ENCODE assay signal across 17 cellular contexts in genomic region chr13:49466240-49466914, GRCh38.
"Had no signal": no experiment of that assay in that cellular context is flagged by ENCODE, and none has a peak within 500 bp of the region (broad histone marks: within the 10 kb centered on the region; RNA-seq: fewer than 3 reads in every experiment).

No MANE protein-coding gene starts in this region.

- H3K4me1 ChIP-seq: adrenal gland, colonic mucosa, left lung had no signal

- H3K27me3 ChIP-seq: adrenal gland, colonic mucosa, left lung, ovary, transverse colon had no signal

- H3K27ac Mint-ChIP-seq: activated CD4-positive, alpha-beta T cell treated with anti-CD3 and anti-CD28 coated beads, Interleukin-2, amount 10 ng/mL, durations not matched to agents 7 days and 5 days; stimulated activated naive B cell treated with anti-CD40 and anti-IgM and Interleukin-4, amounts not matched to agents 10 μg/mL and 1 μg/mL and 100 μg/mL, for 72 hours had no signal

- DNase-seq: activated CD4-positive, alpha-beta T cell treated with anti-CD3 and anti-CD28 coated beads, Interleukin-2, amount 10 ng/mL, durations not matched to agents 7 days and 5 days; activated CD4-positive, CD25-positive, alpha-beta regulatory T cell; activated CD8-positive, alpha-beta memory T cell treated with anti-CD3 and anti-CD28 coated beads for 24 hours; activated naive CD4-positive, alpha-beta T cell treated with anti-CD3 and anti-CD28 coated beads, Interleukin-2, amount 50 U/mL, for 16 hours; adrenal gland; caudate nucleus; colonic mucosa; effector CD4-positive, alpha-beta T cell; left lung; ovary; stimulated activated CD4-positive, alpha-beta T cell treated with anti-CD3 and anti-CD28 coated beads, Interleukin-1b, Interleukin-23, amount 100 ng/mL, for 48 hours; stimulated activated naive B cell treated with anti-CD40 and anti-IgM and Interleukin-4, amounts not matched to agents 10 μg/mL and 1 μg/mL and 100 μg/mL, for 72 hours; T-helper 1 cell; transverse colon had no signal

- H3K27me3 Mint-ChIP-seq: activated CD4-positive, alpha-beta T cell treated with anti-CD3 and anti-CD28 coated beads, Interleukin-2, amount 10 ng/mL, durations not matched to agents 7 days and 5 days; stimulated activated naive B cell treated with anti-CD40 and anti-IgM and Interleukin-4, amounts not matched to agents 10 μg/mL and 1 μg/mL and 100 μg/mL, for 72 hours had no signal

- H3K4me1 Mint-ChIP-seq: activated CD4-positive, alpha-beta T cell treated with anti-CD3 and anti-CD28 coated beads, Interleukin-2, amount 10 ng/mL, durations not matched to agents 7 days and 5 days; stimulated activated naive B cell treated with anti-CD40 and anti-IgM and Interleukin-4, amounts not matched to agents 10 μg/mL and 1 μg/mL and 100 μg/mL, for 72 hours had no signal

- H3K4me3 ChIP-seq: adrenal gland, colonic mucosa, left lung, ovary, SK-N-MC, transverse colon had no signal

- H3K27ac ChIP-seq: adrenal gland, colonic mucosa, left lung, ovary, SK-N-MC, transverse colon had no signal

- ATAC-seq: left lung; stimulated activated naive B cell treated with anti-CD40 and anti-IgM and Interleukin-4, amounts not matched to agents 10 μg/mL and 1 μg/mL and 100 μg/mL, for 72 hours had no signal

- H3K9me3 ChIP-seq: adrenal gland, colonic mucosa had no signal

- H3K36me3 ChIP-seq: colonic mucosa, ovary had no signal

- FAIRE-seq: frontal cortex had no signal

- H3K4me3 Mint-ChIP-seq: activated CD4-positive, alpha-beta T cell treated with anti-CD3 and anti-CD28 coated beads, Interleukin-2, amount 10 ng/mL, durations not matched to agents 7 days and 5 days; neural crest cell; stimulated activated naive B cell treated with anti-CD40 and anti-IgM and Interleukin-4, amounts not matched to agents 10 μg/mL and 1 μg/mL and 100 μg/mL, for 72 hours had no signal
